In genomic region chr10:96172666-96173065, GRCh38 we compare ENCODE assay signal across 29 cellular contexts.
"Had no signal": no experiment of that assay in that cellular context is flagged by ENCODE, and none has a peak within 500 bp of the region (broad histone marks: within the 10 kb centered on the region; RNA-seq: fewer than 3 reads in every experiment).

No MANE protein-coding gene starts in this region.

- H3K27ac ChIP-seq: stomach, suprapubic skin, testis, thoracic aorta, thyroid gland, tibial artery, tibial nerve, transverse colon, upper lobe of left lung, upper lobe of right lung, uterus, vagina had no signal

- H3K36me3 ChIP-seq: stomach, suprapubic skin, thoracic aorta, thyroid gland, transverse colon, upper lobe of left lung, upper lobe of right lung, uterus, vagina had no signal

- H3K36me3 Mint-ChIP-seq: stimulated activated effector memory CD8-positive, alpha-beta T cell treated with anti-CD3 and anti-CD28 coated beads, Interleukin-12 subunit alpha, Interleukin-12 subunit beta, amount 100 ng/mL, for 72 hours had no signal

- H3K9me3 ChIP-seq: testis, thyroid gland had no signal

- H3K4me1 ChIP-seq: stomach, suprapubic skin, testis, thyroid gland, tibial artery, tibial nerve, transverse colon, upper lobe of left lung, upper lobe of right lung, uterus, vagina had no signal

- H3K4me3 ChIP-seq: stomach, suprapubic skin, testis, thoracic aorta, thyroid gland, tibial artery, tibial nerve, transverse colon, upper lobe of left lung, upper lobe of right lung, uterus, vagina had no signal

- H3K27me3 ChIP-seq: stomach, suprapubic skin, testis, thyroid gland, tibial artery, tibial nerve, transverse colon, upper lobe of left lung, upper lobe of right lung, uterus, vagina had no signal

- ATAC-seq: stimulated activated effector memory CD8-positive, alpha-beta T cell treated with anti-CD3 and anti-CD28 coated beads, Interleukin-12 subunit alpha, Interleukin-12 subunit beta, amount 100 ng/mL, for 72 hours; stimulated activated memory B cell treated with anti-CD40 and anti-IgM and Interleukin-4, amounts not matched to agents 10 μg/mL and 1 μg/mL and 100 μg/mL, for 72 hours; stimulated activated naive B cell treated with anti-CD40 and anti-IgM and Interleukin-4, amounts not matched to agents 10 μg/mL and 1 μg/mL and 100 μg/mL, for 72 hours; stimulated activated naive CD8-positive, alpha-beta T cell treated with anti-CD3 and anti-CD28 coated beads, Interleukin-15, amount 100 ng/mL, for 72 hours; stimulated activated naive CD8-positive, alpha-beta T cell treated with anti-CD3 and anti-CD28 coated beads, Interleukin-15, Interleukin-2, amounts not matched to agents 100 U/mL and 50 U/mL, for 24 hours; upper lobe of right lung had no signal

- FAIRE-seq: urothelium cell line had no signal

- DNase-seq: stimulated activated CD4-positive, alpha-beta T cell treated with anti-CD3 and anti-CD28 coated beads, Interleukin-2, amount 100 ng/mL, for 48 hours; stimulated activated CD4-positive, alpha-beta T cell treated with anti-CD3 and anti-CD28 coated beads, Interleukin-4, amount 100 ng/mL, for 1 hour; stimulated activated CD4-positive, alpha-beta T cell treated with anti-CD3 and anti-CD28 coated beads, Interleukin-4, amount 100 ng/mL, for 24 hours; stimulated activated CD4-positive, alpha-beta T cell treated with anti-CD3 and anti-CD28 coated beads, Interleukin-4, amount 100 ng/mL, for 4 hours; stimulated activated CD8-positive, alpha-beta memory T cell treated with anti-CD3 and anti-CD28 coated beads, Interleukin-4, amount 100 ng/mL, for 48 hours; stimulated activated naive B cell treated with anti-CD40 and anti-IgM and Interleukin-4, amounts not matched to agents 10 μg/mL and 1 μg/mL and 100 μg/mL, for 72 hours; stimulated activated naive CD4-positive, alpha-beta T cell; stimulated activated naive CD4-positive, alpha-beta T cell treated with Interleukin-2 at 50 U/mL for 16 hours; stimulated activated naive CD8-positive, alpha-beta T cell treated with anti-CD3 and anti-CD28 coated beads, Interleukin-15, amount 100 ng/mL, for 72 hours; stimulated activated naive CD8-positive, alpha-beta T cell treated with anti-CD3 and anti-CD28 coated beads, Interleukin-15, Interleukin-2, amounts not matched to agents 100 U/mL and 50 U/mL, for 24 hours; stomach; substantia nigra; testis; thyroid gland; tibial artery; transverse colon; trophoblast cell; upper lobe of left lung; upper lobe of right lung; uterus had no signal

- H3K27ac Mint-ChIP-seq: stimulated activated effector memory CD8-positive, alpha-beta T cell treated with anti-CD3 and anti-CD28 coated beads, Interleukin-12 subunit alpha, Interleukin-12 subunit beta, amount 100 ng/mL, for 72 hours; stimulated activated memory B cell treated with anti-CD40 and anti-IgM and Interleukin-4, amounts not matched to agents 10 μg/mL and 1 μg/mL and 100 μg/mL, for 72 hours; stimulated activated naive B cell treated with anti-CD40 and anti-IgM and Interleukin-4, amounts not matched to agents 10 μg/mL and 1 μg/mL and 100 μg/mL, for 72 hours; stimulated activated naive CD8-positive, alpha-beta T cell treated with anti-CD3 and anti-CD28 coated beads, Interleukin-15, amount 100 ng/mL, for 72 hours; stimulated activated naive CD8-positive, alpha-beta T cell treated with anti-CD3 and anti-CD28 coated beads, Interleukin-15, Interleukin-2, amounts not matched to agents 100 ng/mL and 50 ng/mL, for 24 hours; type B pancreatic cell had no signal
